Comparison of ENCODE assay signal across 1 cellular context in the genomic region with DNA sequence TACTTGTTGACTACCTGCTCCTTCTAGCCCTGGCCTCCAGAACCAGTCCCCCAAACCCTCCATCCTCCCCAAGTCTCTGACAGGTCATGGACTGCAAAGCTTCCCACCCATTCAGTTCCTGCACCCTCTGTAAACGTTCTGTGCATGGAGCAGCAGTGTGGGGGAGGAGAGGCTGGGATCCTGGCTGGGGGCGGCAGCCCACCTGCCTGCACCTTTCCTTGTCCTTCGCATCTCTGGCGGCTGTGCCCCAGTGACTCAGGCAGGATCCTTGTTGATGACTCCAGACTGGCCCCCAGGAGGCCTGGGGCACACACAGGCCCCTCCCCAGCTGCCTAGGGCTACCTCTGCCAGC.
A peak's percentile ranks its signal among the peaks of the same experiment; 100 is the strongest.
TF ChIP-seq lines count a peak whose summit lies in the region.

No MANE protein-coding gene starts in this region.

TF ChIP-seq in H1, 55 proteins besides CTCF, POLR2A, EP300 and RAD21:
- no peak for TF ChIP-seq JUN (IDR thresholded peaks at IDR 0.05; ENCODE audit: low read depth, low read length)
- TF ChIP-seq RBBP5 (IDR thresholded peaks at IDR 0.05; ENCODE audit: borderline replicate concordance, low read depth, low read length): 0 out of 2 replicates have a peak, but pooled peaks have one; percentile 47
- TF ChIP-seq ASH2L (IDR thresholded peaks at IDR 0.05; ENCODE audit: low read length): peak; percentile 69
- no peak for TF ChIP-seq GABPA (IDR thresholded peaks at IDR 0.05; ENCODE audit: borderline replicate concordance, insufficient read depth, low read length)
